In genomic region chr2:229344151-229344551, GRCh38 we compare ENCODE assay signal across 18 cellular contexts.
A peak's percentile ranks its signal among the peaks of the same experiment; 100 is the strongest.
DNase-seq lines count a peak whose midpoint lies in the region; ATAC-seq, FAIRE-seq and TF ChIP-seq lines count a peak whose summit lies in the region.
"Had no signal": no experiment of that assay in that cellular context is flagged by ENCODE, and none has a peak within 500 bp of the region (broad histone marks: within the 10 kb centered on the region; RNA-seq: fewer than 3 reads in every experiment).

No MANE protein-coding gene starts in this region.

- WGBS in small intestine, 3 donors = 65 to 75% (median 72%) methylated on average over 6 of the region's 6 CpGs

- no peak for TF ChIP-seq CTCF in bronchial epithelial cell (IDR thresholded peaks at IDR 0.05; ENCODE audit: insufficient read depth, low read length, severe bottlenecking)

- no peaks in the 10 kb centered on the region for H3K9me3 ChIP-seq in small intestine (ENCODE audit: control insufficient read depth, low read depth)
- H3K9me3 ChIP-seq: uterus had no signal

- H3K36me3 ChIP-seq in bronchial epithelial cell (ENCODE audit: control insufficient read depth, insufficient read depth, low read length) = no peaks in the 10 kb centered on the region
- H3K36me3 ChIP-seq in small intestine (ENCODE audit: control insufficient read depth in 2 of 2, insufficient read depth in 2 of 2, low read length in 2 of 2) = no peaks in the 10 kb centered on the region
- H3K36me3 ChIP-seq: cardiac muscle cell, uterus had no signal

- no peaks in the 10 kb centered on the region for H3K4me1 ChIP-seq in small intestine (ENCODE audit: control insufficient read depth in 2 of 2, insufficient read depth in 1 of 2, low read depth in 1 of 2, low read length in 1 of 2)
- H3K4me1 ChIP-seq: uterus had no signal

- no peaks in the 10 kb centered on the region for H3K27me3 ChIP-seq in bronchial epithelial cell (ENCODE audit: control insufficient read depth, insufficient read depth, low read length)
- no peaks in the 10 kb centered on the region for H3K27me3 ChIP-seq in small intestine (ENCODE audit: control insufficient read depth in 2 of 2, insufficient read depth in 2 of 2, low read length in 2 of 2)
- H3K27me3 ChIP-seq: cardiac muscle cell, uterus had no signal

- DNase-seq in DMS79 treated with DMSO at 0.1 percent for 48 hours (lab: John Stamatoyannopoulos, UW) (peak; percentile 33), M059J (ENCODE audit: low read depth) (peak; percentile 81), bronchial epithelial cell (ENCODE audit: low read depth) (peak; percentile 97), myocyte (ENCODE audit: low read depth) (peak; percentile 72), small intestine (no peak)
- DNase-seq: activated CD8-positive, alpha-beta T cell treated with anti-CD3 and anti-CD28 coated beads, Interleukin-2, amount 10 ng/mL, durations not matched to agents 7 days and 5 days; activated effector memory CD4-positive, alpha-beta T cell treated with anti-CD3 and anti-CD28 coated beads, Interleukin-2, amount 50 U/mL, for 16 hours; endodermal cell; GF-D8; H9; OCI-M1; stimulated activated CD4-positive, alpha-beta T cell treated with anti-CD3 and anti-CD28 coated beads, Interleukin-2, amount 100 ng/mL, for 48 hours; uterus had no signal

- ATAC-seq in HG02588 (IDR thresholded peaks at IDR 0.05; ENCODE audit: unreplicated experiment) (no peak), HG02798 (IDR thresholded peaks at IDR 0.05; ENCODE audit: poor library complexity, unreplicated experiment) (no peak), GM21723 (IDR thresholded peaks at IDR 0.05; ENCODE audit: unreplicated experiment) (no peak)
- ATAC-seq: activated CD8-positive, alpha-beta T cell treated with anti-CD3 and anti-CD28 coated beads, Interleukin-2, amount 10 ng/mL, durations not matched to agents 7 days and 5 days; left lobe of liver had no signal

- H3K4me3 ChIP-seq in bronchial epithelial cell (ENCODE audit: low read depth, low read length) (no peak overlapping the region), small intestine (ENCODE audit: low read depth in 1 of 2, low read length in 2 of 2) (no peak overlapping the region)
- H3K4me3 ChIP-seq: cardiac muscle cell, uterus had no signal

- FAIRE-seq in bronchial epithelial cell (lab: Jason Lieb, UNC) (peak; percentile 93), small intestine (lab: Jason Lieb, UNC) (no peak)

- H3K27ac ChIP-seq in small intestine (ENCODE audit: low read depth in 1 of 2, low read length in 1 of 2) = no peak overlapping the region
- H3K27ac ChIP-seq: cardiac muscle cell, uterus had no signal
